Comparison of ENCODE assay signal across 8 cellular contexts in the genomic region with DNA sequence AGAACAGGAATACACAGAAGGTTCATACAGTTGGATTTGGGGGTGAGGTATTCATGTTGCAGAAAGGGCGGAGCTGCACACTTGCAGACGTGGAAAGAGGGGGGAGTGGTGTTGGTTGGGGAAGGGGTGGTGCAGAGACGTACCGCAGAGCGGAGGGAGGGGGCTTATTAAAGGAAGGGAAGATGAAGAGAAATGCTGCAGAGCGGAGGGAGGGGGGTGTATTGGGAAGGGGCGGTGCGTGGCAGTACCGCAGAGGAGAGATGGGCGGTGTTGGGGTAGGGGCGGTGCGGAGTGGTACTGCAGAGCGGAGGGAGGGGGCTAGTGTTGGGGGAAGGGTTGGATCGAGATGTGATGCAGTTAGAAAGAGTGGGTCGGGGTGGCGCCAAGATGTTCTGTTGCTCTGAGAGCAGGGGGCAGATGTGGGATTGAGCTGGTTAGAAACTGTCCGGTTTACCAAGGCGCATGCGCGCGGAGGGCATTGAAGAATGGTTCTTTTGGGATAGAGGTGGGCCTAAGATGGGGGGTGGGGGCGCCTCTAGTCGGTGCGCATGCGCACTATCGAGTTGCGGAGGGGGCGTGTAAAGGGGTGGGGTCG. TPM values are rescaled to one million over a fixed set of nuclear protein-coding genes. Genes with fewer than 3 reads are reported as not detected.
DNase-seq lines count a peak whose midpoint lies in the region; ATAC-seq and TF ChIP-seq lines count a peak whose summit lies in the region.

No MANE protein-coding gene starts in this region.

- TF ChIP-seq POLR2A in uterus (IDR thresholded peaks at IDR 0.05): no peak

- peak overlapping the region; percentile 21 for H3K9ac ChIP-seq in rectal smooth muscle tissue (ENCODE audit: low read length)
- H3K9ac ChIP-seq in Karpas-422 (ENCODE audit: low read length): no peak overlapping the region

- H3K79me2 ChIP-seq in hepatocyte (no peaks in the 10 kb centered on the region), Karpas-422 (ENCODE audit: low read length) (no peaks in the 10 kb centered on the region)

- H3K9me3 ChIP-seq in hepatocyte (ENCODE audit: low read depth) (no peaks in the 10 kb centered on the region), uterus (no peaks in the 10 kb centered on the region), Karpas-422 (ENCODE audit: low read length) (no peaks in the 10 kb centered on the region)

- H3K27me3 ChIP-seq in hepatocyte (no peaks in the 10 kb centered on the region), rectal smooth muscle tissue (ENCODE audit: control insufficient read depth, insufficient read depth, low read length) (peaks cover 3% of the 10 kb centered on the region), uterus (no peaks in the 10 kb centered on the region), Karpas-422 (ENCODE audit: low read length) (no peaks in the 10 kb centered on the region)

- H3K4me1 ChIP-seq in hepatocyte (ENCODE audit: insufficient read depth) (no peaks in the 10 kb centered on the region), rectal smooth muscle tissue (ENCODE audit: control insufficient read depth, insufficient read depth, low read length) (no peaks in the 10 kb centered on the region), uterus (no peaks in the 10 kb centered on the region), Karpas-422 (ENCODE audit: low read length) (no peaks in the 10 kb centered on the region)

- H4K20me1 ChIP-seq in hepatocyte (ENCODE audit: insufficient read depth, poor library complexity, severe bottlenecking) (no peaks in the 10 kb centered on the region), Karpas-422 (ENCODE audit: insufficient read depth, low read depth, low read length) (no peaks in the 10 kb centered on the region)

- DNase-seq in GM04503 (ENCODE audit: low read depth) (peak; percentile 7), SK-MEL-5 (ENCODE audit: low read depth, low spot score) (peak; percentile 78), hepatocyte (ENCODE audit: low spot score) (peak; percentile 86), uterus (peak; percentile 63 to 66), Karpas-422 (no peak)

- H3K4me2 ChIP-seq in hepatocyte (peak overlapping the region; percentile 66), Karpas-422 (ENCODE audit: low read depth, low read length, poor library complexity, severe bottlenecking) (no peak overlapping the region)

- H3K36me3 ChIP-seq in hepatocyte (replicated peaks; ENCODE audit: insufficient read depth, low read depth) (no peaks in the 10 kb centered on the region), rectal smooth muscle tissue (ENCODE audit: control insufficient read depth, insufficient read depth, low read length) (no peaks in the 10 kb centered on the region), uterus (no peaks in the 10 kb centered on the region), Karpas-422 (ENCODE audit: insufficient read depth, low read length) (no peaks in the 10 kb centered on the region)

- H3K27ac ChIP-seq in angular gyrus (ENCODE audit: low read depth, low read length) (peak overlapping the region; percentile 87), hepatocyte (peak overlapping the region; percentile 83), rectal smooth muscle tissue (ENCODE audit: low read depth, low read length) (peak overlapping the region; percentile 22), uterus (peak overlapping the region; percentile 47 to 71), Karpas-422 (ENCODE audit: low read length) (no peak overlapping the region)

- H3K9me2 ChIP-seq in hepatocyte (replicated peaks; ENCODE audit: insufficient read depth): no peaks in the 10 kb centered on the region
- H3K9me2 ChIP-seq in Karpas-422 (replicated peaks; ENCODE audit: insufficient read depth, low read length): no peaks in the 10 kb centered on the region

- in situ Hi-C loops in SK-MEL-5 (cut with HindIII; ENCODE audit: low pct_unique_long_range_greater_than_20kb, low sequenced_read_pairs): no loop called here

- TF ChIP-seq CTCF in hepatocyte (IDR thresholded peaks at IDR 0.05; ENCODE audit: poor library complexity) (no peak), uterus (IDR thresholded peaks at IDR 0.05) (no peak)

- WGBS in hepatocyte (ENCODE audit: low lambda C conversion rate, missing lambda C conversion rate): 41% methylated on average over 22 of the region's 29 CpGs

- H3K4me3 ChIP-seq in hepatocyte: peak overlapping the region; percentile 54
- H3K4me3 ChIP-seq in rectal smooth muscle tissue (ENCODE audit: low read length): peak overlapping the region; percentile 80
- peak overlapping the region; percentile 38 to 41 for H3K4me3 ChIP-seq in uterus
- no peak overlapping the region for H3K4me3 ChIP-seq in Karpas-422 (ENCODE audit: low read length)

- peak; percentile 76 for ATAC-seq in HG03432 (IDR thresholded peaks at IDR 0.05; ENCODE audit: unreplicated experiment)

- peak overlapping the region; percentile 61 for H2AFZ ChIP-seq in hepatocyte
- H2AFZ ChIP-seq in Karpas-422 (ENCODE audit: low read length): no peak overlapping the region

- intact Hi-C loops in uterus (cut with DNase I; ENCODE audit: low total_unique reads): no loop called here

RNA-seq across cellular contexts. Expression of gene TRO, which starts 0.9 kb away (rescaled TPM):
- total RNA-seq in SK-MEL-5 (2014; rRNA removed; shearing (Covaris generic)): 12.4 and 13.4 TPM in 2 replicates
- polyA plus RNA-seq in SK-MEL-5 (2015; cell fraction: cytosol; rRNA removed): 7.2 and 9.2 TPM in 2 replicates
- 266 and 316 TPM in 2 replicates for polyA plus RNA-seq in SK-MEL-5 (2015; cell fraction: nucleus; rRNA removed)
- total RNA-seq in hepatocyte (46.2 and 53.5 TPM in 2 replicates), uterus (10 to 100 TPM; 20.0 to 80.7 (median 29.1) TPM)
- polyA plus RNA-seq in hepatocyte: 65.7 and 89.2 TPM in 2 replicates
- not detected in 2 replicates for total RNA-seq in Karpas-422 (2014; rRNA removed; shearing (Covaris generic); ENCODE audit: low replicate concordance)

Comparison
In these comparisons a context has a peak if more than half of its experiments do, and no peak if none do; other contexts are left out.
1. RNA of gene TRO, which starts 0.9 kb away (total RNA-seq): 46.2 to 53.5 TPM in hepatocyte, 20.0 to 80.7 TPM in uterus and 12.4 to 13.4 TPM in SK-MEL-5; not detected in Karpas-422; every median in the first group is over 10 times any median in the second.